ENCODE assay signal across 27 cellular contexts in genomic region chr6:24643925-24644324, GRCh38. TPM values are rescaled to one million over a fixed set of nuclear protein-coding genes. Genes with fewer than 3 reads are reported as not detected.
"Had no signal": no experiment of that assay in that cellular context is flagged by ENCODE, and none has a peak within 500 bp of the region (broad histone marks: within the 10 kb centered on the region; RNA-seq: fewer than 3 reads in every experiment).

No MANE protein-coding gene starts in this region.

- H3K4me3 ChIP-seq: cardiac muscle cell, colonic mucosa, gastroesophageal sphincter, psoas muscle, sigmoid colon, upper lobe of left lung, vagina had no signal

- H3K9me3 Mint-ChIP-seq: activated naive CD4-positive, alpha-beta T cell treated with anti-CD3 and anti-CD28 coated beads, Interleukin-2, amount 50 U/mL, for 72 hours; activated T-cell treated with anti-CD3 and anti-CD28 coated beads, Interleukin-2, amount 50 U/mL, for 72 hours; effector memory CD8-positive, alpha-beta T cell; stimulated activated effector memory CD8-positive, alpha-beta T cell treated with anti-CD3 and anti-CD28 coated beads, Interleukin-12 subunit alpha, Interleukin-12 subunit beta, amount 100 ng/mL, for 72 hours; stimulated activated naive CD8-positive, alpha-beta T cell treated with anti-CD3 and anti-CD28 coated beads, Interleukin-15, Interleukin-2, amounts not matched to agents 100 ng/mL and 50 ng/mL, for 24 hours had no signal

- H3K27ac Mint-ChIP-seq: activated CD8-positive, alpha-beta memory T cell treated with anti-CD3 and anti-CD28 coated beads, Interleukin-2, amount 10 ng/mL, durations not matched to agents 7 days and 5 days; activated CD8-positive, alpha-beta T cell treated with anti-CD3 and anti-CD28 coated beads, Interleukin-2, amount 10 ng/mL, durations not matched to agents 7 days and 5 days; activated naive CD4-positive, alpha-beta T cell treated with anti-CD3 and anti-CD28 coated beads, Interleukin-2, amount 50 U/mL, for 72 hours; activated T-cell treated with anti-CD3 and anti-CD28 coated beads, Interleukin-2, amount 50 U/mL, for 72 hours; effector memory CD8-positive, alpha-beta T cell; mesothelial cell of epicardium; naive thymus-derived CD4-positive, alpha-beta T cell; stimulated activated effector memory CD8-positive, alpha-beta T cell treated with anti-CD3 and anti-CD28 coated beads, Interleukin-12 subunit alpha, Interleukin-12 subunit beta, amount 100 ng/mL, for 72 hours; stimulated activated naive CD8-positive, alpha-beta T cell treated with anti-CD3 and anti-CD28 coated beads, Interleukin-15, Interleukin-2, amounts not matched to agents 100 ng/mL and 50 ng/mL, for 24 hours had no signal

- H3K36me3 Mint-ChIP-seq: activated CD8-positive, alpha-beta memory T cell treated with anti-CD3 and anti-CD28 coated beads, Interleukin-2, amount 10 ng/mL, durations not matched to agents 7 days and 5 days; mesothelial cell of epicardium had no signal

- DNase-seq: activated CD4-positive, alpha-beta T cell treated with anti-CD3 and anti-CD28 coated beads for 1 hour; activated CD8-positive, alpha-beta memory T cell treated with anti-CD3 and anti-CD28 coated beads, Interleukin-2, amount 10 ng/mL, durations not matched to agents 7 days and 5 days; activated CD8-positive, alpha-beta T cell treated with anti-CD3 and anti-CD28 coated beads, Interleukin-2, amount 10 ng/mL, durations not matched to agents 7 days and 5 days; activated naive CD4-positive, alpha-beta T cell; activated T-cell treated with anti-CD3 and anti-CD28 coated beads, Interleukin-2, amount 50 U/mL, for 72 hours; cerebellar nuclear complex; colonic mucosa; effector memory CD8-positive, alpha-beta T cell; hippocampal formation; left colon; naive thymus-derived CD4-positive, alpha-beta T cell; nucleus accumbens; psoas muscle; sigmoid colon; small intestine; stimulated activated CD4-positive, alpha-beta T cell treated with anti-CD3 and anti-CD28 coated beads, Interleukin-4, amount 100 ng/mL, for 24 hours; T-helper 2 cell; upper lobe of left lung had no signal

- ATAC-seq: activated CD8-positive, alpha-beta memory T cell treated with anti-CD3 and anti-CD28 coated beads, Interleukin-2, amount 10 ng/mL, durations not matched to agents 7 days and 5 days; activated CD8-positive, alpha-beta T cell treated with anti-CD3 and anti-CD28 coated beads, Interleukin-2, amount 10 ng/mL, durations not matched to agents 7 days and 5 days; activated naive CD4-positive, alpha-beta T cell treated with anti-CD3 and anti-CD28 coated beads, Interleukin-2, amount 50 U/mL, for 72 hours; activated T-cell treated with anti-CD3 and anti-CD28 coated beads, Interleukin-2, amount 50 U/mL, for 72 hours; effector memory CD8-positive, alpha-beta T cell; gastroesophageal sphincter; left colon; naive thymus-derived CD4-positive, alpha-beta T cell; psoas muscle; stimulated activated effector memory CD8-positive, alpha-beta T cell treated with anti-CD3 and anti-CD28 coated beads, Interleukin-12 subunit alpha, Interleukin-12 subunit beta, amount 100 ng/mL, for 72 hours had no signal

- H3K4me3 Mint-ChIP-seq: activated CD8-positive, alpha-beta memory T cell treated with anti-CD3 and anti-CD28 coated beads, Interleukin-2, amount 10 ng/mL, durations not matched to agents 7 days and 5 days; activated CD8-positive, alpha-beta T cell treated with anti-CD3 and anti-CD28 coated beads, Interleukin-2, amount 10 ng/mL, durations not matched to agents 7 days and 5 days; activated T-cell treated with anti-CD3 and anti-CD28 coated beads, Interleukin-2, amount 50 U/mL, for 72 hours; effector memory CD8-positive, alpha-beta T cell; mesothelial cell of epicardium; neural crest cell; stimulated activated effector memory CD8-positive, alpha-beta T cell treated with anti-CD3 and anti-CD28 coated beads, Interleukin-12 subunit alpha, Interleukin-12 subunit beta, amount 100 ng/mL, for 72 hours; stimulated activated naive CD8-positive, alpha-beta T cell treated with anti-CD3 and anti-CD28 coated beads, Interleukin-15, Interleukin-2, amounts not matched to agents 100 ng/mL and 50 ng/mL, for 24 hours had no signal

RNA-seq across cellular contexts. Expression of gene KIAA0319, which starts 2.1 kb away (rescaled TPM):
- total RNA-seq: fibroblast of villous mesenchyme had no signal
